1 cellular context compared by ENCODE assay signal in the genomic region with DNA sequence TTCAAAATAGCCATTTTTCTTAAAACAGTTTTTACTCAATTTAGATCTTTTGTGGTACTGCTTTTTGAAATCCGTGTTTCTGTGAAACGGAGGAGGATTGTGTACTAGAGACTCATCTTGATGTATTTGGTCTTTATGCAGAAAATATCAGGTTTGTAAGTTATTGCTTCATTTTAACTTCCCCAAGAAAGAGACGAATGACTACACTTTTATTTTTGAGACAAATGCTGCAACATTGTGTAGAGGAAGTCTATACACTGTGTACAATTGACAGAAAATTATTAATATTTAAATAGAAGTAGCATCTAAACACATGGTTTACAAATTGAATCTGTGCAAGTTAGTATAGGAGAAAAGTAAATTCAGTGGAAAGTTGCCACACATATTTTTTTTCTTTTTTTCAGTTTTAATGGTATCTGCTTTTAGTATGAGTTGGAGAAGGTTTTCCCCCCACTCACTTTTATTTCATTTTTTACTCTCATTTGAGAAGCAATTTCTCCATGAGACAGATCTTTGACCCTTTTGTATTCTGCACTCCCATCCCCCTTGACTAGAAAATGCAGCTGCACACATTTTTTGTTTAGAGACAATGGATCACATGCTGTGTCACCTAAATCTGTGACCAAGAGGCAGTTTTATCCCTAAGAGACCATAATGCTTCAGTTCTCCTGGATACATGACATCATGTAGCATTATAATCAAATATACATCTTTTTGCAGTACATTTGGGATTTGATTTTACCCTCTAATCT.
TF ChIP-seq lines count a peak whose summit lies in the region.

No MANE protein-coding gene starts in this region.

TF ChIP-seq in neural cell, 6 proteins besides CTCF, POLR2A, EP300 and RAD21 (continued from another document):
- TF ChIP-seq, protein P1, sequence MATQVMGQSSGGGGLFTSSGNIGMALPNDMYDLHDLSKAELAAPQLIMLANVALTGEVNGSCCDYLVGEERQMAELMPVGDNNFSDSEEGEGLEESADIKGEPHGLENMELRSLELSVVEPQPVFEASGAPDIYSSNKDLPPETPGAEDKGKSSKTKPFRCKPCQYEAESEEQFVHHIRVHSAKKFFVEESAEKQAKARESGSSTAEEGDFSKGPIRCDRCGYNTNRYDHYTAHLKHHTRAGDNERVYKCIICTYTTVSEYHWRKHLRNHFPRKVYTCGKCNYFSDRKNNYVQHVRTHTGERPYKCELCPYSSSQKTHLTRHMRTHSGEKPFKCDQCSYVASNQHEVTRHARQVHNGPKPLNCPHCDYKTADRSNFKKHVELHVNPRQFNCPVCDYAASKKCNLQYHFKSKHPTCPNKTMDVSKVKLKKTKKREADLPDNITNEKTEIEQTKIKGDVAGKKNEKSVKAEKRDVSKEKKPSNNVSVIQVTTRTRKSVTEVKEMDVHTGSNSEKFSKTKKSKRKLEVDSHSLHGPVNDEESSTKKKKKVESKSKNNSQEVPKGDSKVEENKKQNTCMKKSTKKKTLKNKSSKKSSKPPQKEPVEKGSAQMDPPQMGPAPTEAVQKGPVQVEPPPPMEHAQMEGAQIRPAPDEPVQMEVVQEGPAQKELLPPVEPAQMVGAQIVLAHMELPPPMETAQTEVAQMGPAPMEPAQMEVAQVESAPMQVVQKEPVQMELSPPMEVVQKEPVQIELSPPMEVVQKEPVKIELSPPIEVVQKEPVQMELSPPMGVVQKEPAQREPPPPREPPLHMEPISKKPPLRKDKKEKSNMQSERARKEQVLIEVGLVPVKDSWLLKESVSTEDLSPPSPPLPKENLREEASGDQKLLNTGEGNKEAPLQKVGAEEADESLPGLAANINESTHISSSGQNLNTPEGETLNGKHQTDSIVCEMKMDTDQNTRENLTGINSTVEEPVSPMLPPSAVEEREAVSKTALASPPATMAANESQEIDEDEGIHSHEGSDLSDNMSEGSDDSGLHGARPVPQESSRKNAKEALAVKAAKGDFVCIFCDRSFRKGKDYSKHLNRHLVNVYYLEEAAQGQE (IDR thresholded peaks at IDR 0.05; ENCODE audit: borderline replicate concordance): no peak
- TF ChIP-seq EZH2 (IDR thresholded peaks at IDR 0.05; ENCODE audit: borderline replicate concordance, insufficient read depth, low read length, poor library complexity, severe bottlenecking) (no peak), TAF1 (IDR thresholded peaks at IDR 0.05; ENCODE audit: low read depth) (no peak), POLR2AphosphoS5 (IDR thresholded peaks at IDR 0.05) (no peak)
